In genomic region chr20:43946659-43947315, GRCh38 we compare ENCODE assay signal across 2 cellular contexts.
TF ChIP-seq lines count a peak whose summit lies in the region.

No MANE protein-coding gene starts in this region.

TF ChIP-seq in IMR-90, 13 proteins besides CTCF, POLR2A, EP300 and RAD21:
- TF ChIP-seq BHLHE40 (IDR thresholded peaks at IDR 0.05; ENCODE audit: low read depth, low read length), result no peak
- no peak for TF ChIP-seq ELK1 (IDR thresholded peaks at IDR 0.05; ENCODE audit: borderline replicate concordance, low read depth, low read length)
- TF ChIP-seq CEBPB (IDR thresholded peaks at IDR 0.05; ENCODE audit: low read depth, low read length), result no peak
- TF ChIP-seq CHD1 (IDR thresholded peaks at IDR 0.05; ENCODE audit: low read depth, low read length), result no peak
- TF ChIP-seq MXI1 (IDR thresholded peaks at IDR 0.05; ENCODE audit: borderline replicate concordance, low read depth, low read length), result no peak
- TF ChIP-seq SMC3 (IDR thresholded peaks at IDR 0.05; ENCODE audit: low read depth, low read length), result no peak
- no peak for TF ChIP-seq MAZ (IDR thresholded peaks at IDR 0.05; ENCODE audit: borderline replicate concordance, low read depth, low read length)
- TF ChIP-seq RCOR1 (IDR thresholded peaks at IDR 0.05; ENCODE audit: insufficient replicate concordance, low read length), result no peak
- TF ChIP-seq USF2 (IDR thresholded peaks at IDR 0.05; ENCODE audit: low read depth, low read length), result no peak
- TF ChIP-seq RFX5 (IDR thresholded peaks at IDR 0.05; ENCODE audit: low read depth, low read length), result no peak
- no peak for TF ChIP-seq NFE2L2 (IDR thresholded peaks at IDR 0.05; ENCODE audit: low read depth, low read length)

TF ChIP-seq in K562, 482 proteins besides CTCF, POLR2A, EP300 and RAD21:
- TF ChIP-seq C11orf30 (IDR thresholded peaks at IDR 0.05; ENCODE audit: low read depth) (no peak), ZKSCAN8 (CRISPR knock-in tag; IDR thresholded peaks at IDR 0.05) (peak; percentile 94), ZNF12 (CRISPR knock-in tag; IDR thresholded peaks at IDR 0.05) (no peak), MTA1 (IDR thresholded peaks at IDR 0.05; ENCODE audit: borderline replicate concordance) (no peak)
